24 cellular contexts compared by ENCODE assay signal in the genomic region with DNA sequence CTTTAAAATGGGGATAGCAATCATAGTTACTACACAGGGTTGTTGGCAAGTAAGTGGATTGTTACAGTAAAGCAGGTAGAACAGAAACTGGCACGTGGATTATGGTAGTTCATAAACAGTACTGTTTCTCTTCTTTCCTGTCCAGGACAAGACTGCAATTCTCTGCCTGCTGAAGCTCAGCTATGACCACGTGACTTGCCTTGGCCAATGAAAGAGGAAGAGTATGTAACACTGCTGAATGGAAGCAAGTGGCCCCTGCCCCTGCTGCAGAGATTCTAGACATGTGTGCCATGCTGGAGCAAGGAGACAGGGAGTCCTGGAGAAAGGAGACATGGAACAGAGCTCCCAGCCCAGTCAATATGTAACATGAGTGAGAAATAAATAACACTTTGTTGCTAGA.
DNase-seq lines count a peak whose midpoint lies in the region; ATAC-seq, FAIRE-seq and TF ChIP-seq lines count a peak whose summit lies in the region.
"Had no signal": no experiment of that assay in that cellular context is flagged by ENCODE, and none has a peak within 500 bp of the region (broad histone marks: within the 10 kb centered on the region; RNA-seq: fewer than 3 reads in every experiment).

No MANE protein-coding gene starts in this region.

- H3K27ac ChIP-seq in HepG2 (ENCODE audit: extremely low read length, insufficient read depth, low read length): no peak overlapping the region
- no peak overlapping the region for H3K27ac ChIP-seq in right lobe of liver
- H3K27ac ChIP-seq: C4-2B, SJCRH30 had no signal

- no peaks in the 10 kb centered on the region for H4K20me1 ChIP-seq in HepG2 (ENCODE audit: insufficient read depth, low read length)

- intact Hi-C loops in HepG2 (cut with micrococcal nuclease; ENCODE audit: unreplicated experiment) (loop anchor here (2.0 to 5.0 kb wide), 2 partner anchors 66 to 117 kb away; partner anchors contain the start of gene TOX3), right lobe of liver (cut with DNase I) (no loop called here), left colon (cut with DNase I, micrococcal nuclease) (no loop called here)

- BruUV-seq in HepG2 (replicated peaks; lab: Mats Ljungman, UMichigan): no TSS peak

- no peak for FAIRE-seq in HepG2 (lab: Jason Lieb, UNC)
- FAIRE-seq: D721Med, H1 had no signal

- no peak overlapping the region for H2AFZ ChIP-seq in HepG2 (ENCODE audit: low read length)

- H3K9ac ChIP-seq in HepG2 (ENCODE audit: insufficient read depth, low read depth, low read length): no peak overlapping the region

- peaks cover 41% of the 10 kb centered on the region for H3K4me1 ChIP-seq in HepG2 (ENCODE audit: insufficient read depth, low read length)
- peaks cover 0 to 11% (median 4%) of the 10 kb centered on the region in 4 donors for H3K4me1 ChIP-seq in right lobe of liver
- H3K4me1 ChIP-seq: SJCRH30 had no signal

- H3K4me3 Mint-ChIP-seq in T-cell: no peak overlapping the region
- H3K4me3 Mint-ChIP-seq: B cell, IgD-negative memory B cell had no signal

- no peaks in the 10 kb centered on the region for H3K36me3 Mint-ChIP-seq in T-cell

- in situ Hi-C loops in HepG2 (cut with HindIII; ENCODE audit: extremely low pct_ligation_motif_present, low pct_unique_long_range_greater_than_20kb): no loop called here

- H3K27me3 Mint-ChIP-seq in T-cell: no peaks in the 10 kb centered on the region
- H3K27me3 Mint-ChIP-seq: B cell, IgD-negative memory B cell had no signal

- H3K4me1 Mint-ChIP-seq in T-cell: no peaks in the 10 kb centered on the region
- H3K4me1 Mint-ChIP-seq: B cell, IgD-negative memory B cell had no signal

- no peaks in the 10 kb centered on the region for H3K27me3 ChIP-seq in HepG2 (ENCODE audit: control insufficient read depth in 1 of 2, insufficient read depth in 2 of 2, low read length in 2 of 2)
- no peaks in the 10 kb centered on the region for H3K27me3 ChIP-seq in right lobe of liver
- H3K27me3 ChIP-seq: SJCRH30 had no signal

- no peak for TF ChIP-seq EP300 in HepG2 (IDR thresholded peaks at IDR 0.05; ENCODE audit: low read depth in 2 of 2, low read length in 2 of 2)
- no peak for TF ChIP-seq EP300 in HepG2 (CRISPR knock-in tag; IDR thresholded peaks at IDR 0.05; ENCODE audit: borderline replicate concordance)

- H3K9me3 Mint-ChIP-seq in T-cell: peaks cover 3 to 13% (median 10%) of the 10 kb centered on the region in 3 donors

- DNase-seq in HepG2 (ENCODE audit: low spot score) (no peak), right lobe of liver (no peak), RPMI8226 (peak; percentile 4), left colon (no peak), T-cell (no peak), NCI-H2081 treated with DMSO at 0.1 percent for 48 hours (lab: John Stamatoyannopoulos, UW) (no peak)
- DNase-seq: HCEC 1CT, Kasumi-1, MV-4-11, NCI-H2029, NCI-H226, NCI-H510A, NCI-H69, PC-3, T-helper 1 cell had no signal

- ATAC-seq in HepG2 (no peak), right lobe of liver (no peak), left colon (peak; percentile 22), GM18505 (IDR thresholded peaks at IDR 0.05; ENCODE audit: unreplicated experiment) (no peak), HG02642 (IDR thresholded peaks at IDR 0.05; ENCODE audit: poor library complexity, unreplicated experiment) (no peak), T-cell (replicated peaks in 1 of 4) (no peak)
- ATAC-seq: PC-3, Right ventricle myocardium inferior had no signal

- no peak for TF ChIP-seq RAD21 in HepG2 (CRISPR knock-in tag; IDR thresholded peaks at IDR 0.05)

- H3K4me3 ChIP-seq in HepG2 (replicated peaks in 1 of 3; ENCODE audit: insufficient read depth in 1 of 3, low read depth in 2 of 3, low read length in 3 of 3) (peak overlapping the region in 1 of 3 experiments; percentile 2; a peak in 1 of 6 replicates), right lobe of liver (no peak overlapping the region)
- H3K4me3 ChIP-seq: SJCRH30 had no signal

- H3K27ac Mint-ChIP-seq in T-cell: no peak overlapping the region
- H3K27ac Mint-ChIP-seq: B cell, IgD-negative memory B cell had no signal

- TF ChIP-seq CTCF in HepG2 (CRISPR knock-in tag; IDR thresholded peaks at IDR 0.05) (no peak), right lobe of liver (IDR thresholded peaks at IDR 0.05) (no peak)

- 83% methylated on average over 2 of the region's 2 CpGs for WGBS in HepG2 (ENCODE audit: low lambda C conversion rate)
- 69% methylated on average over 2 of the region's 2 CpGs for WGBS in right lobe of liver (ENCODE audit: insufficient coverage, low coverage, low lambda C conversion rate, missing lambda C conversion rate)

- H3K9me3 ChIP-seq in HepG2 (ENCODE audit: low read length) (no peaks in the 10 kb centered on the region), right lobe of liver (no peaks in the 10 kb centered on the region)
- H3K9me3 ChIP-seq: SJCRH30 had no signal

- CTCF ChIA-PET in HepG2 (lab: Yijun Ruan, JAX; ENCODE audit: low intra/inter-chr PET ratio, low total read pairs) (no interaction called here), T-cell (lab: Charles Lee) (no interaction called here)

- TF ChIP-seq POLR2A in HepG2 (IDR thresholded peaks at IDR 0.05; ENCODE audit: insufficient read depth in 1 of 2, low read depth in 2 of 2, low read length in 2 of 2): no peak
- TF ChIP-seq POLR2A in right lobe of liver (IDR thresholded peaks at IDR 0.05): no peak
- no peak for TF ChIP-seq POLR2A in GM18505 (IDR thresholded peaks at IDR 0.05; ENCODE audit: borderline replicate concordance, extremely low read depth, insufficient read depth, insufficient read length)

- POLR2A ChIA-PET in HepG2 (lab: Yijun Ruan, JAX) (interaction anchor here (1.7 to 4.3 kb wide), 4 partner anchors 16 to 422 kb away, joined by 6 to 38 read pairs (median 20); no protein-coding TSS in a partner anchor), T-cell (lab: Charles Lee) (no interaction called here)

- peak overlapping the region; percentile 94 for H3K4me2 ChIP-seq in HepG2 (ENCODE audit: low read depth, low read length)

- H3K79me2 ChIP-seq in HepG2 (ENCODE audit: insufficient read depth, low read length): peaks cover 9% of the 10 kb centered on the region

- no peaks in the 10 kb centered on the region; a peak in 2 of 5 replicates for H3K36me3 ChIP-seq in HepG2 (replicated peaks in 1 of 2; ENCODE audit: control insufficient read depth in 1 of 2, insufficient read depth in 2 of 2, low read length in 2 of 2)
- H3K36me3 ChIP-seq in right lobe of liver: no peaks in the 10 kb centered on the region
- H3K36me3 ChIP-seq: SJCRH30 had no signal

TF ChIP-seq in HepG2, 621 proteins besides CTCF, POLR2A, EP300 and RAD21 (continues in another document):
- TF ChIP-seq MATR3 (CRISPR knock-in tag; IDR thresholded peaks at IDR 0.05): no peak
- no peak for TF ChIP-seq PTBP1 (IDR thresholded peaks at IDR 0.05; ENCODE audit: low read depth, low read length, poor library complexity, severe bottlenecking)
- no peak for TF ChIP-seq KLF15 (CRISPR knock-in tag; IDR thresholded peaks at IDR 0.05; ENCODE audit: borderline replicate concordance)
- 0 out of 2 replicates have a peak, but pooled peaks have one; percentile 30 for TF ChIP-seq ZBTB7A (CRISPR knock-in tag; IDR thresholded peaks at IDR 0.05)
- no peak for TF ChIP-seq SRSF4 (IDR thresholded peaks at IDR 0.05; ENCODE audit: low read depth, low read length, poor library complexity, severe bottlenecking)
- 0 out of 2 replicates have a peak, but pooled peaks have one; percentile 22 for TF ChIP-seq FOXA3 (CRISPR knock-in tag; IDR thresholded peaks at IDR 0.05)
- no peak for TF ChIP-seq TP53 (CRISPR knock-in tag; conservative IDR thresholded peaks at IDR 0.05)
- TF ChIP-seq YEATS4 (CRISPR knock-in tag; IDR thresholded peaks at IDR 0.05; ENCODE audit: borderline replicate concordance): no peak
- TF ChIP-seq LRRFIP1 (CRISPR knock-in tag; conservative IDR thresholded peaks at IDR 0.05): no peak
- TF ChIP-seq, protein P1, sequence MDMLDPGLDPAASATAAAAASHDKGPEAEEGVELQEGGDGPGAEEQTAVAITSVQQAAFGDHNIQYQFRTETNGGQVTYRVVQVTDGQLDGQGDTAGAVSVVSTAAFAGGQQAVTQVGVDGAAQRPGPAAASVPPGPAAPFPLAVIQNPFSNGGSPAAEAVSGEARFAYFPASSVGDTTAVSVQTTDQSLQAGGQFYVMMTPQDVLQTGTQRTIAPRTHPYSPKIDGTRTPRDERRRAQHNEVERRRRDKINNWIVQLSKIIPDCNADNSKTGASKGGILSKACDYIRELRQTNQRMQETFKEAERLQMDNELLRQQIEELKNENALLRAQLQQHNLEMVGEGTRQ (IDR thresholded peaks at IDR 0.05; ENCODE audit: low read depth, low read length): no peak
- TF ChIP-seq, protein P1 (CRISPR knock-in tag; IDR thresholded peaks at IDR 0.05; ENCODE audit: borderline replicate concordance): peak; percentile 67; the same call in 1 of the 2 replicates
- TF ChIP-seq ZFP1 (CRISPR knock-in tag; IDR thresholded peaks at IDR 0.05): no peak
- no peak for TF ChIP-seq ZNF672 (CRISPR knock-in tag; IDR thresholded peaks at IDR 0.05)
- TF ChIP-seq TBP (CRISPR knock-in tag; IDR thresholded peaks at IDR 0.05): no peak
- no peak for TF ChIP-seq ZNF136 (CRISPR knock-in tag; IDR thresholded peaks at IDR 0.05; ENCODE audit: low read depth)
- no peak for TF ChIP-seq ZNF550 (CRISPR knock-in tag; IDR thresholded peaks at IDR 0.05; ENCODE audit: borderline replicate concordance)
